In the genomic region with DNA sequence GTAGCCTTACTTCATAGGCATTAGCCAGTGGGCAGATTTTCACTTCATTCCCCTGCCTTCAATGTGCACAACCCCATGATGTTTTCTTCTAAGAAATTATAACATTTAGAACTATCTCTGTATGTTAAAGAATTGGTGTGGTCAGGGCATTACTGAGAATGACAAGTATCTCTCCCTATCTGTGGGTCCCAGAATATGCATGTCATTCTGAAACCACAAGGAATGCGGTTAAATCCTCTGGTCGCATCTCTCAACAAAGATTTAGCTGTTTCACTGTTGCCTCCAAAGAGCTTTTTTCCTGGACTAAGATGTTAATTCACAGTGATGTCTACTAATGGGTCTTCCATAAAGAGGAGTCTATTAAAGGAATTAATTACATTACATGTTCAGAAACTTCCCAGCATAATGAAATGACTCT, we compare ENCODE assay signal across 1 cellular context.
TF ChIP-seq lines count a peak whose summit lies in the region.

No MANE protein-coding gene starts in this region.

TF ChIP-seq in A549, 52 proteins besides CTCF, POLR2A, EP300 and RAD21 (continued from another document):
- TF ChIP-seq, protein P1, sequence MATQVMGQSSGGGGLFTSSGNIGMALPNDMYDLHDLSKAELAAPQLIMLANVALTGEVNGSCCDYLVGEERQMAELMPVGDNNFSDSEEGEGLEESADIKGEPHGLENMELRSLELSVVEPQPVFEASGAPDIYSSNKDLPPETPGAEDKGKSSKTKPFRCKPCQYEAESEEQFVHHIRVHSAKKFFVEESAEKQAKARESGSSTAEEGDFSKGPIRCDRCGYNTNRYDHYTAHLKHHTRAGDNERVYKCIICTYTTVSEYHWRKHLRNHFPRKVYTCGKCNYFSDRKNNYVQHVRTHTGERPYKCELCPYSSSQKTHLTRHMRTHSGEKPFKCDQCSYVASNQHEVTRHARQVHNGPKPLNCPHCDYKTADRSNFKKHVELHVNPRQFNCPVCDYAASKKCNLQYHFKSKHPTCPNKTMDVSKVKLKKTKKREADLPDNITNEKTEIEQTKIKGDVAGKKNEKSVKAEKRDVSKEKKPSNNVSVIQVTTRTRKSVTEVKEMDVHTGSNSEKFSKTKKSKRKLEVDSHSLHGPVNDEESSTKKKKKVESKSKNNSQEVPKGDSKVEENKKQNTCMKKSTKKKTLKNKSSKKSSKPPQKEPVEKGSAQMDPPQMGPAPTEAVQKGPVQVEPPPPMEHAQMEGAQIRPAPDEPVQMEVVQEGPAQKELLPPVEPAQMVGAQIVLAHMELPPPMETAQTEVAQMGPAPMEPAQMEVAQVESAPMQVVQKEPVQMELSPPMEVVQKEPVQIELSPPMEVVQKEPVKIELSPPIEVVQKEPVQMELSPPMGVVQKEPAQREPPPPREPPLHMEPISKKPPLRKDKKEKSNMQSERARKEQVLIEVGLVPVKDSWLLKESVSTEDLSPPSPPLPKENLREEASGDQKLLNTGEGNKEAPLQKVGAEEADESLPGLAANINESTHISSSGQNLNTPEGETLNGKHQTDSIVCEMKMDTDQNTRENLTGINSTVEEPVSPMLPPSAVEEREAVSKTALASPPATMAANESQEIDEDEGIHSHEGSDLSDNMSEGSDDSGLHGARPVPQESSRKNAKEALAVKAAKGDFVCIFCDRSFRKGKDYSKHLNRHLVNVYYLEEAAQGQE (IDR thresholded peaks at IDR 0.05), result no peak
- TF ChIP-seq NR3C1 (IDR thresholded peaks at IDR 0.05) (no peak), FOSB (CRISPR knock-in tag; IDR thresholded peaks at IDR 0.05) (no peak), MAX (IDR thresholded peaks at IDR 0.05) (no peak), CBX8 (IDR thresholded peaks at IDR 0.05) (no peak), CEBPB (IDR thresholded peaks at IDR 0.05) (no peak), RNF2 (IDR thresholded peaks at IDR 0.05; ENCODE audit: borderline replicate concordance, low read depth) (no peak), NFE2L2 (conservative IDR thresholded peaks at IDR 0.05; ENCODE audit: low read length) (no peak)
TF ChIP-seq in A549: peak in this region for 0.
